In the genomic region with DNA sequence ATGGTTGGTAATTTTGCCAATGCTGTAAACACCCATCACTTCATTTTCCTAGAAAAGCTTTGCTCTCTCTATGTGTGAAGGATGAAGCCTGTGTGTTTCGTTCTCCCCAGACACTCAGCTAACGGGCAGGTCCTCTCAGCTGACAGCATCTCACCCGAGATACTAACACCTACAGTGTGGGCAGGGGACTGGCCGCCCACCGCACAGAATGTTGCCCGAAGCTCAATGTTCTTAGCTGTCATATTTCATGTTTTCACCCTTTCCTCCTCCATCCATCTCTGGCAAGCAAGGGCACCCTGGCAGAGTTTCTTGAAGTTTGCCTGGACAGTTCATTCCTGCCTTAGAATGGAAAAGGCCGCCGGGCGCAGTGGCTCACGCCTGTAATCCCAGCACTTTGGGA, we compare ENCODE assay signal across 1 cellular context.
TF ChIP-seq lines count a peak whose summit lies in the region.

No MANE protein-coding gene starts in this region.

TF ChIP-seq in GM23338, 12 proteins besides CTCF, POLR2A, EP300 and RAD21 (continued from another document):
- TF ChIP-seq, protein P1, sequence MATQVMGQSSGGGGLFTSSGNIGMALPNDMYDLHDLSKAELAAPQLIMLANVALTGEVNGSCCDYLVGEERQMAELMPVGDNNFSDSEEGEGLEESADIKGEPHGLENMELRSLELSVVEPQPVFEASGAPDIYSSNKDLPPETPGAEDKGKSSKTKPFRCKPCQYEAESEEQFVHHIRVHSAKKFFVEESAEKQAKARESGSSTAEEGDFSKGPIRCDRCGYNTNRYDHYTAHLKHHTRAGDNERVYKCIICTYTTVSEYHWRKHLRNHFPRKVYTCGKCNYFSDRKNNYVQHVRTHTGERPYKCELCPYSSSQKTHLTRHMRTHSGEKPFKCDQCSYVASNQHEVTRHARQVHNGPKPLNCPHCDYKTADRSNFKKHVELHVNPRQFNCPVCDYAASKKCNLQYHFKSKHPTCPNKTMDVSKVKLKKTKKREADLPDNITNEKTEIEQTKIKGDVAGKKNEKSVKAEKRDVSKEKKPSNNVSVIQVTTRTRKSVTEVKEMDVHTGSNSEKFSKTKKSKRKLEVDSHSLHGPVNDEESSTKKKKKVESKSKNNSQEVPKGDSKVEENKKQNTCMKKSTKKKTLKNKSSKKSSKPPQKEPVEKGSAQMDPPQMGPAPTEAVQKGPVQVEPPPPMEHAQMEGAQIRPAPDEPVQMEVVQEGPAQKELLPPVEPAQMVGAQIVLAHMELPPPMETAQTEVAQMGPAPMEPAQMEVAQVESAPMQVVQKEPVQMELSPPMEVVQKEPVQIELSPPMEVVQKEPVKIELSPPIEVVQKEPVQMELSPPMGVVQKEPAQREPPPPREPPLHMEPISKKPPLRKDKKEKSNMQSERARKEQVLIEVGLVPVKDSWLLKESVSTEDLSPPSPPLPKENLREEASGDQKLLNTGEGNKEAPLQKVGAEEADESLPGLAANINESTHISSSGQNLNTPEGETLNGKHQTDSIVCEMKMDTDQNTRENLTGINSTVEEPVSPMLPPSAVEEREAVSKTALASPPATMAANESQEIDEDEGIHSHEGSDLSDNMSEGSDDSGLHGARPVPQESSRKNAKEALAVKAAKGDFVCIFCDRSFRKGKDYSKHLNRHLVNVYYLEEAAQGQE (IDR thresholded peaks at IDR 0.05; ENCODE audit: unreplicated experiment), result no peak
- TF ChIP-seq NANOG (IDR thresholded peaks at IDR 0.05; ENCODE audit: borderline replicate concordance), result no peak
- TF ChIP-seq EZH2 (IDR thresholded peaks at IDR 0.05; ENCODE audit: low read depth, unreplicated experiment), result no peak
- TF ChIP-seq STAT1 (IDR thresholded peaks at IDR 0.05; ENCODE audit: unreplicated experiment), result no peak
